In genomic region chr10:23186178-23186577, GRCh38 we compare ENCODE assay signal across 26 cellular contexts. TPM values are rescaled to one million over a fixed set of nuclear protein-coding genes. Genes with fewer than 3 reads are reported as not detected.
DNase-seq lines count a peak whose midpoint lies in the region; ATAC-seq, FAIRE-seq and TF ChIP-seq lines count a peak whose summit lies in the region.
"Had no signal": no experiment of that assay in that cellular context is flagged by ENCODE, and none has a peak within 500 bp of the region (broad histone marks: within the 10 kb centered on the region; RNA-seq: fewer than 3 reads in every experiment).

No MANE protein-coding gene starts in this region.

- no peak overlapping the region for H3K9ac ChIP-seq in HepG2 (ENCODE audit: insufficient read depth, low read depth, low read length)
- H3K9ac ChIP-seq: BLaER1 had no signal

- H3K79me2 ChIP-seq in GM23338 (replicated peaks; ENCODE audit: insufficient read depth): no peaks in the 10 kb centered on the region
- H3K79me2 ChIP-seq in HepG2 (ENCODE audit: insufficient read depth, low read length): no peaks in the 10 kb centered on the region

- no TSS peak for BruUV-seq in HepG2 (replicated peaks; lab: Mats Ljungman, UMichigan)

- H3K4me3 ChIP-seq in GM23338 (no peak overlapping the region), HepG2 (replicated peaks in 1 of 3; ENCODE audit: insufficient read depth in 1 of 3, low read depth in 2 of 3, low read length in 3 of 3) (no peak overlapping the region; a peak in 1 of 6 replicates), MG63 (no peak overlapping the region)
- H3K4me3 ChIP-seq: BLaER1 had no signal

- no peak overlapping the region for H3K27ac Mint-ChIP-seq in GM23338
- H3K27ac Mint-ChIP-seq in activated T-cell treated with anti-CD3 and anti-CD28 coated beads, Interleukin-2, amount 50 U/mL, for 72 hours: no peak overlapping the region
- H3K27ac Mint-ChIP-seq: CD14-positive monocyte; CD4-positive, alpha-beta memory T cell; CD4-positive, CD25-positive, alpha-beta regulatory T cell; CD8-positive, alpha-beta memory T cell had no signal

- H3K9me3 Mint-ChIP-seq in GM23338: no peaks in the 10 kb centered on the region; the same call in 2 of the 3 replicates
- H3K9me3 Mint-ChIP-seq in activated T-cell treated with anti-CD3 and anti-CD28 coated beads, Interleukin-2, amount 50 U/mL, for 72 hours: no peaks in the 10 kb centered on the region
- H3K9me3 Mint-ChIP-seq: CD4-positive, alpha-beta memory T cell; CD8-positive, alpha-beta memory T cell had no signal

- peaks cover 31% of the 10 kb centered on the region for H3K4me1 ChIP-seq in GM23338 (ENCODE audit: insufficient read depth)
- peaks cover 50% of the 10 kb centered on the region for H3K4me1 ChIP-seq in HepG2 (ENCODE audit: insufficient read depth, low read length)
- H3K4me1 ChIP-seq: BE2C, BLaER1 had no signal

- no peak for TF ChIP-seq RAD21 in HepG2 (CRISPR knock-in tag; IDR thresholded peaks at IDR 0.05)

- H3K9me2 ChIP-seq in GM23338 (ENCODE audit: insufficient read depth): no peaks in the 10 kb centered on the region

- FAIRE-seq in HepG2 (lab: Jason Lieb, UNC): no peak
- FAIRE-seq: A204.1, D721Med, G401.6, GM12891, GM19239 had no signal

- H3K27me3 ChIP-seq in GM23338 (ENCODE audit: insufficient read depth): peaks cover 100% of the 10 kb centered on the region
- peaks cover 2 to 22% of the 10 kb centered on the region in 2 experiments for H3K27me3 ChIP-seq in HepG2 (ENCODE audit: control insufficient read depth in 1 of 2, insufficient read depth in 2 of 2, low read length in 2 of 2)
- H3K27me3 ChIP-seq in MG63: peaks cover 7% of the 10 kb centered on the region; the same call in 1 of the 2 replicates
- H3K27me3 ChIP-seq: BLaER1 had no signal

- DNase-seq in GM23338 (ENCODE audit: low spot score): no peak
- DNase-seq in HepG2 (ENCODE audit: low spot score): no peak
- DNase-seq in renal cortical epithelial cell (ENCODE audit: low read depth): peak; percentile 18
- DNase-seq in activated T-cell treated with anti-CD3 and anti-CD28 coated beads, Interleukin-2, amount 50 U/mL, for 72 hours: no peak
- no peak for DNase-seq in MG63
- DNase-seq: 8988T; ACHN; BE2C; C1 segment of cervical spinal cord; Calu3; CD4-positive, alpha-beta memory T cell; CD4-positive, CD25-positive, alpha-beta regulatory T cell; CD8-positive, alpha-beta memory T cell; COR-L47; DMS79 treated with DMSO at 0.1 percent for 48 hours; GF-D8 had no signal

- 0 out of 2 replicates have a peak overlapping the region, but pooled peaks have one; percentile 61 for H3K4me2 ChIP-seq in GM23338
- peak overlapping the region; percentile 78 for H3K4me2 ChIP-seq in HepG2 (ENCODE audit: low read depth, low read length)
- H3K4me2 ChIP-seq: BLaER1 had no signal

- CTCF ChIA-PET in HepG2 (lab: Yijun Ruan, JAX; ENCODE audit: low intra/inter-chr PET ratio, low total read pairs): no interaction called here

- peaks cover 7% of the 10 kb centered on the region for H3F3A ChIP-seq in GM23338 (replicated peaks; ENCODE audit: low read depth)

- peaks cover 71% of the 10 kb centered on the region for H3K27me3 Mint-ChIP-seq in GM23338 (ENCODE audit: insufficient read depth, low read depth, poor library complexity)
- H3K27me3 Mint-ChIP-seq in activated T-cell treated with anti-CD3 and anti-CD28 coated beads, Interleukin-2, amount 50 U/mL, for 72 hours (ENCODE audit: low read depth): peaks cover 62% of the 10 kb centered on the region

- H3K4me3 Mint-ChIP-seq in GM23338: no peak overlapping the region; the same call in 2 of the 3 replicates
- no peak overlapping the region for H3K4me3 Mint-ChIP-seq in activated T-cell treated with anti-CD3 and anti-CD28 coated beads, Interleukin-2, amount 50 U/mL, for 72 hours
- H3K4me3 Mint-ChIP-seq: CD4-positive, alpha-beta memory T cell; CD4-positive, CD25-positive, alpha-beta regulatory T cell; CD8-positive, alpha-beta memory T cell had no signal

- intact Hi-C loops in HepG2 (cut with micrococcal nuclease; ENCODE audit: unreplicated experiment): no loop called here

- H3K27ac ChIP-seq in GM23338 (ENCODE audit: low read depth) (no peak overlapping the region), HepG2 (ENCODE audit: extremely low read length, insufficient read depth, low read length) (peak overlapping the region; percentile 75)
- H3K27ac ChIP-seq: BLaER1 had no signal

- H4K20me1 ChIP-seq in GM23338 (replicated peaks; ENCODE audit: insufficient read depth) (peaks cover 25% of the 10 kb centered on the region), HepG2 (ENCODE audit: insufficient read depth, low read length) (no peaks in the 10 kb centered on the region)
- H4K20me1 ChIP-seq: BLaER1 had no signal

- H3K36me3 Mint-ChIP-seq in GM23338 (ENCODE audit: low read depth): no peaks in the 10 kb centered on the region
- H3K36me3 Mint-ChIP-seq in activated T-cell treated with anti-CD3 and anti-CD28 coated beads, Interleukin-2, amount 50 U/mL, for 72 hours (ENCODE audit: insufficient read depth in 2 of 2): no peaks in the 10 kb centered on the region
- H3K36me3 Mint-ChIP-seq: CD14-positive monocyte; CD4-positive, alpha-beta memory T cell; CD4-positive, CD25-positive, alpha-beta regulatory T cell; CD8-positive, alpha-beta memory T cell had no signal

- POLR2A ChIA-PET in HepG2 (lab: Yijun Ruan, JAX): interaction anchor here (0.8 kb wide), 1 partner anchor 25 kb away, joined by 3 read pairs; no protein-coding TSS in a partner anchor

- TF ChIP-seq EP300 in HepG2 (IDR thresholded peaks at IDR 0.05; ENCODE audit: low read depth in 2 of 2, low read length in 2 of 2) (no peak), HepG2 (CRISPR knock-in tag; IDR thresholded peaks at IDR 0.05; ENCODE audit: borderline replicate concordance) (no peak)

- TF ChIP-seq CTCF in GM23338 (conservative IDR thresholded peaks at IDR 0.05; ENCODE audit: low read depth in 2 of 2) (no peak), HepG2 (CRISPR knock-in tag; IDR thresholded peaks at IDR 0.05) (no peak)

- no peak overlapping the region for H2AFZ ChIP-seq in GM23338
- H2AFZ ChIP-seq in HepG2 (ENCODE audit: low read length): no peak overlapping the region

- H3K4me1 Mint-ChIP-seq in GM23338: peaks cover 32% of the 10 kb centered on the region
- peaks cover 4% of the 10 kb centered on the region for H3K4me1 Mint-ChIP-seq in activated T-cell treated with anti-CD3 and anti-CD28 coated beads, Interleukin-2, amount 50 U/mL, for 72 hours (ENCODE audit: low read depth)
- H3K4me1 Mint-ChIP-seq: CD14-positive monocyte; CD4-positive, alpha-beta memory T cell; CD8-positive, alpha-beta memory T cell had no signal

- H3K9me3 ChIP-seq in HepG2 (ENCODE audit: low read length) (no peaks in the 10 kb centered on the region), MG63 (no peaks in the 10 kb centered on the region)
- H3K9me3 ChIP-seq: BE2C had no signal

- TF ChIP-seq POLR2A in HepG2 (IDR thresholded peaks at IDR 0.05; ENCODE audit: insufficient read depth in 1 of 2, low read depth in 2 of 2, low read length in 2 of 2): no peak

- in situ Hi-C loops in HepG2 (cut with HindIII; ENCODE audit: extremely low pct_ligation_motif_present, low pct_unique_long_range_greater_than_20kb): no loop called here

- H3K36me3 ChIP-seq in GM23338 (ENCODE audit: insufficient read depth) (no peaks in the 10 kb centered on the region), HepG2 (replicated peaks in 1 of 2; ENCODE audit: control insufficient read depth in 1 of 2, insufficient read depth in 2 of 2, low read length in 2 of 2) (no peaks in the 10 kb centered on the region), MG63 (no peaks in the 10 kb centered on the region)
- H3K36me3 ChIP-seq: BE2C, BLaER1 had no signal

- WGBS in HepG2 (ENCODE audit: low lambda C conversion rate): 11% methylated on average over 7 of the region's 7 CpGs

- ATAC-seq in GM23338 (no peak), HepG2 (peak; percentile 41), GM19397 (IDR thresholded peaks at IDR 0.05; ENCODE audit: unreplicated experiment) (no peak)
- ATAC-seq in activated T-cell treated with anti-CD3 and anti-CD28 coated beads, Interleukin-2, amount 50 U/mL, for 72 hours (replicated peaks in 1 of 2): no peak

TF ChIP-seq in HepG2, 621 proteins besides CTCF, POLR2A, EP300 and RAD21 (continues in another document):
- TF ChIP-seq ZNF746 (CRISPR knock-in tag; IDR thresholded peaks at IDR 0.05) (no peak), NR1H2 (CRISPR knock-in tag; IDR thresholded peaks at IDR 0.05; ENCODE audit: borderline replicate concordance, low read depth) (no peak), BCL6 (CRISPR knock-in tag; IDR thresholded peaks at IDR 0.05) (peak; percentile 46; the same call in 1 of the 2 replicates), CBX1 (IDR thresholded peaks at IDR 0.05; ENCODE audit: low read depth) (no peak), MEF2D (CRISPR knock-in tag; IDR thresholded peaks at IDR 0.05) (no peak), ADNP (CRISPR knock-in tag; IDR thresholded peaks at IDR 0.05) (peak; percentile 78; the same call in 1 of the 2 replicates)

RNA-seq across cellular contexts. Expression of gene PTF1A, which starts 5.9 kb away (rescaled TPM):
- not detected in 2 replicates for total RNA-seq in GM23338 (2014; rRNA removed; shearing (Covaris generic))
- polyA plus RNA-seq in GM23338 (2016; fragmentation: Nextera tagmentation; extraction: Ambion mirVana) (not detected in 2 replicates), HepG2 (2011; rRNA removed) (not detected in 2 replicates)
- total RNA-seq in HepG2 (2016; rRNA removed; fragmentation: Illumina TruSeq; extraction: Trizol) (not detected in 2 replicates), renal cortical epithelial cell (not detected in 2 replicates)
- total RNA-seq in HepG2 (2016; cell fraction: cytosol; rRNA removed; fragmentation: Illumina TruSeq; extraction: Trizol; ENCODE audit: low read depth): not detected in 2 replicates
- total RNA-seq in HepG2 (2016; cell fraction: insoluble cytoplasmic fraction; rRNA removed; fragmentation: Illumina TruSeq; extraction: Trizol): not detected in 2 replicates
- not detected in 2 replicates for total RNA-seq in HepG2 (2016; cell fraction: membrane; rRNA removed; fragmentation: Illumina TruSeq; extraction: Trizol)
- total RNA-seq in HepG2 (2016; cell fraction: nucleus; rRNA removed; fragmentation: Illumina TruSeq; extraction: Trizol): not detected in 2 replicates
- not detected in 2 replicates for polyA plus RNA-seq in HepG2 (2011; cell fraction: cytosol; rRNA removed)
- not detected in 2 replicates for polyA plus RNA-seq in HepG2 (2011; cell fraction: nucleus; rRNA removed)
- not detected in 2 replicates for polyA plus RNA-seq in HepG2 (2012)
- not detected in 2 replicates for polyA plus RNA-seq in HepG2 (2016; cell fraction: cytosol; fragmentation: Illumina TruSeq; extraction: Trizol; ENCODE audit: low read depth)
- polyA plus RNA-seq in HepG2 (2016; cell fraction: insoluble cytoplasmic fraction; fragmentation: Illumina TruSeq; extraction: Trizol; ENCODE audit: low read depth): not detected in 2 replicates
- not detected in 2 replicates for polyA plus RNA-seq in HepG2 (2016; cell fraction: membrane; fragmentation: Illumina TruSeq; extraction: Trizol; ENCODE audit: low read depth)
- not detected in 2 replicates for polyA plus RNA-seq in HepG2 (2016; cell fraction: nucleus; fragmentation: Illumina TruSeq; extraction: Trizol; ENCODE audit: insufficient read depth, low read depth)
- not detected in 2 replicates for polyA minus RNA-seq in HepG2 (2011; rRNA and poly(A)+ RNA removed; ENCODE audit: low replicate concordance)
- polyA minus RNA-seq in HepG2 (2011; cell fraction: cytosol; rRNA and poly(A)+ RNA removed): not detected in 2 replicates
- not detected in 2 replicates for polyA minus RNA-seq in HepG2 (2011; cell fraction: nucleus; rRNA and poly(A)+ RNA removed)
- total RNA-seq in activated T-cell treated with anti-CD3 and anti-CD28 coated beads, Interleukin-2, amount 50 U/mL, for 72 hours: not detected
- not detected in 2 replicates for total RNA-seq in MG63 (2014; rRNA removed; shearing (Covaris generic); ENCODE audit: low replicate concordance)
- total RNA-seq: A673; Calu3; CD4-positive, alpha-beta memory T cell; CD4-positive, CD25-positive, alpha-beta regulatory T cell; CD8-positive, alpha-beta memory T cell had no signal
- polyA plus RNA-seq: AG04450; CD14-positive monocyte; CD4-positive, alpha-beta memory T cell; CD4-positive, CD25-positive, alpha-beta regulatory T cell; CD8-positive, alpha-beta memory T cell had no signal
